ENCODE assay signal across 8 cellular contexts in genomic region chr2:192194065-192194865, GRCh38. TPM values are rescaled to one million over a fixed set of nuclear protein-coding genes. Genes with fewer than 3 reads are reported as not detected.
A peak's percentile ranks its signal among the peaks of the same experiment; 100 is the strongest.
DNase-seq lines count a peak whose midpoint lies in the region; ATAC-seq and TF ChIP-seq lines count a peak whose summit lies in the region.

No MANE protein-coding gene starts in this region.

- peaks cover 29% of the 10 kb centered on the region for H3K4me1 ChIP-seq in lower lobe of right lung

- H3K27ac ChIP-seq in lower lobe of right lung, result no peak overlapping the region

- ATAC-seq in GM18907 (IDR thresholded peaks at IDR 0.05; ENCODE audit: unreplicated experiment), result peak; percentile 27
- peak; percentile 16 for ATAC-seq in HG02943 (IDR thresholded peaks at IDR 0.05; ENCODE audit: low read depth, unreplicated experiment)
- ATAC-seq in SK-N-SH treated with all-trans-retinoic acid at 6 μM for 48 hours, result peak; percentile 46
- peak; percentile 48 to 56 for ATAC-seq in lower lobe of right lung

- intact Hi-C loops in lower lobe of right lung (cut with DNase I), result no loop called here

- peak; percentile 31 for DNase-seq in choroid plexus epithelial cell (ENCODE audit: low read depth)
- peak; percentile 38 for DNase-seq in lower lobe of right lung
- peak; percentile 62 for DNase-seq in superior temporal gyrus (ENCODE audit: extremely low spot score)
- DNase-seq in NOMO-1 treated with DMSO at 0.1 percent for 48 hours (lab: John Stamatoyannopoulos, UW; ENCODE audit: unreplicated experiment), result no peak
- DNase-seq in NCI-H446 treated with DMSO at 0.1 percent for 48 hours (lab: John Stamatoyannopoulos, UW), result no peak

- no peaks in the 10 kb centered on the region for H3K36me3 ChIP-seq in lower lobe of right lung

- no peaks in the 10 kb centered on the region for H3K9me3 ChIP-seq in lower lobe of right lung

- peak overlapping the region; percentile 69 for H3K4me3 ChIP-seq in choroid plexus epithelial cell (ENCODE audit: low read depth, low read length)
- H3K4me3 ChIP-seq in lower lobe of right lung, result peak overlapping the region; percentile 57

- peaks cover 80% of the 10 kb centered on the region for H3K27me3 ChIP-seq in lower lobe of right lung (ENCODE audit: low read depth)

- TF ChIP-seq CTCF in choroid plexus epithelial cell (conservative IDR thresholded peaks at IDR 0.05; ENCODE audit: low read depth, low read length) (no peak), lower lobe of right lung (IDR thresholded peaks at IDR 0.05) (no peak)

TF ChIP-seq in SK-N-SH treated with all-trans-retinoic acid at 6 μM for 48 hours, 23 proteins besides CTCF, POLR2A, EP300 and RAD21:
- TF ChIP-seq ZNF8 (CRISPR knock-in tag; IDR thresholded peaks at IDR 0.05), result no peak
- no peak for TF ChIP-seq ESRRG (CRISPR knock-in tag; IDR thresholded peaks at IDR 0.05)
- no peak for TF ChIP-seq SNAI2 (CRISPR knock-in tag; IDR thresholded peaks at IDR 0.05)
- TF ChIP-seq PPARA (CRISPR knock-in tag; IDR thresholded peaks at IDR 0.05; ENCODE audit: borderline replicate concordance), result no peak

RNA-seq across cellular contexts. Expression of gene TMEFF2, which starts 0.5 kb away (rescaled TPM):
- total RNA-seq in lower lobe of right lung, result not detected

Comparison
In these comparisons a context has a peak if more than half of its experiments do, and no peak if none do; other contexts are left out.
1. DNase-seq: peak in choroid plexus epithelial cell (single experiment), lower lobe of right lung (single experiment) and superior temporal gyrus (single experiment); none in NOMO-1 treated with DMSO at 0.1 percent for 48 hours (single experiment) and NCI-H446 treated with DMSO at 0.1 percent for 48 hours (single experiment).
2. Peak in every context shown above with its lines, with median percentiles within 50 percentile points of each other: ATAC-seq.